18 cellular contexts compared by ENCODE assay signal in genomic region chr2:9998916-9999654, GRCh38.
"Had no signal": no experiment of that assay in that cellular context is flagged by ENCODE, and none has a peak within 500 bp of the region (broad histone marks: within the 10 kb centered on the region; RNA-seq: fewer than 3 reads in every experiment).

No MANE protein-coding gene starts in this region.

- H3K4me3 ChIP-seq: colonic mucosa, left ventricle myocardium inferior, SK-N-MC had no signal

- H3K36me3 ChIP-seq: colonic mucosa, left ventricle myocardium inferior had no signal

- H3K4me1 ChIP-seq: colonic mucosa had no signal

- H3K27me3 ChIP-seq: colonic mucosa had no signal

- H3K27ac ChIP-seq: colonic mucosa, left ventricle myocardium inferior, SK-N-MC, VCaP had no signal

- H3K9me3 ChIP-seq: colonic mucosa, left ventricle myocardium inferior had no signal

- ATAC-seq: naive thymus-derived CD4-positive, alpha-beta T cell; sciatic nerve; stimulated activated effector memory CD8-positive, alpha-beta T cell treated with anti-CD3 and anti-CD28 coated beads, Interleukin-12 subunit alpha, Interleukin-12 subunit beta, amount 100 ng/mL, for 72 hours had no signal

- DNase-seq: activated CD4-positive, alpha-beta memory T cell treated with anti-CD3 and anti-CD28 coated beads for 36 hours; activated CD4-positive, alpha-beta T cell treated with anti-CD3 and anti-CD28 coated beads for 4 hours; activated naive CD4-positive, alpha-beta T cell treated with Interleukin-2 at 50 U/mL for 16 hours; activated T-cell treated with anti-CD3 and anti-CD28 coated beads, Interleukin-2, amount 50 U/mL, for 48 hours; anterior cingulate cortex; colonic mucosa; hypothalamus; kidney glomerular epithelial cell; left ventricle myocardium inferior; midbrain; naive thymus-derived CD4-positive, alpha-beta T cell; nucleus accumbens; small intestine; stimulated activated CD4-positive, alpha-beta T cell treated with anti-CD3 and anti-CD28 coated beads, Interleukin-4, amount 100 ng/mL, for 24 hours had no signal
